In the genomic region with DNA sequence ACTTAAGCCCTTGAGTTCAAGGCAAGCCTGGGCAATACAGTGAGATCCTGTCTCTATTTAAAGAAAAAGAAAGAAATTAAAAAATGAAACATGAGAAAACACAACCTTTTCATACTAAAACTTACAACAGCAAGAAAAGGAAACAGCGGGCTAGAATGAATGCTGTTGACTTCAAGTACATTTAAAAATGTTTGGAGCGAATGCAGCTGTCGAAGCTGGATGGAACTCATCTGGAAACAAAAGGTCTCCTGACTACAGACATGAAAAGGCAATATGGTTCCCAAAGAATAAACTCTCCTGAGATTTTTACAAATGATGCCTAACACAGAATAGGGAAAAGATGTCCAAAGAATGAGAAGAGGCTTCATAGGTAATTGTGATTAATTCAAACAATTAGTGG, we compare ENCODE assay signal across 27 cellular contexts.
"Had no signal": no experiment of that assay in that cellular context is flagged by ENCODE, and none has a peak within 500 bp of the region (broad histone marks: within the 10 kb centered on the region; RNA-seq: fewer than 3 reads in every experiment).

No MANE protein-coding gene starts in this region.

- H3K27ac ChIP-seq: ascending aorta, cardiac muscle cell, WERI-Rb-1 had no signal

- H3K27me3 ChIP-seq: ascending aorta, cardiac muscle cell had no signal

- H3K27me3 Mint-ChIP-seq: activated CD4-positive, alpha-beta T cell treated with anti-CD3 and anti-CD28 coated beads, Interleukin-2, amount 10 ng/mL, durations not matched to agents 24 days and 14 days; activated CD8-positive, alpha-beta T cell treated with anti-CD3 and anti-CD28 coated beads for 36 hours; activated naive CD4-positive, alpha-beta T cell treated with anti-CD3 and anti-CD28 coated beads, Interleukin-2, amount 50 U/mL, for 24 hours; activated naive CD8-positive, alpha-beta T cell treated with anti-CD3 and anti-CD28 coated beads, Interleukin-2, amount 10 ng/mL, durations not matched to agents 7 days and 5 days; activated T-helper 17 cell treated with anti-CD3 and anti-CD28 coated beads, Interleukin-2, amount 50 U/mL, for 72 hours; central memory CD8-positive, alpha-beta T cell had no signal

- H3K4me1 Mint-ChIP-seq: activated naive CD4-positive, alpha-beta T cell treated with anti-CD3 and anti-CD28 coated beads, Interleukin-2, amount 50 U/mL, for 24 hours; activated naive CD8-positive, alpha-beta T cell treated with anti-CD3 and anti-CD28 coated beads, Interleukin-2, amount 10 ng/mL, durations not matched to agents 7 days and 5 days; activated T-helper 17 cell treated with anti-CD3 and anti-CD28 coated beads, Interleukin-2, amount 50 U/mL, for 72 hours; central memory CD8-positive, alpha-beta T cell had no signal

- H3K4me3 ChIP-seq: ascending aorta, cardiac muscle cell had no signal

- H3K27ac Mint-ChIP-seq: activated CD4-positive, alpha-beta T cell treated with anti-CD3 and anti-CD28 coated beads, Interleukin-2, amount 10 ng/mL, durations not matched to agents 24 days and 14 days; activated CD8-positive, alpha-beta T cell treated with anti-CD3 and anti-CD28 coated beads for 36 hours; activated naive CD4-positive, alpha-beta T cell treated with anti-CD3 and anti-CD28 coated beads, Interleukin-2, amount 50 U/mL, for 24 hours; activated naive CD8-positive, alpha-beta T cell treated with anti-CD3 and anti-CD28 coated beads, Interleukin-2, amount 10 ng/mL, durations not matched to agents 7 days and 5 days; activated T-cell treated with anti-CD3 and anti-CD28 coated beads, Interleukin-2, amount 50 U/mL, for 72 hours; activated T-helper 17 cell treated with anti-CD3 and anti-CD28 coated beads, Interleukin-2, amount 50 U/mL, for 72 hours had no signal

- H3K4me3 Mint-ChIP-seq: activated CD4-positive, alpha-beta T cell treated with anti-CD3 and anti-CD28 coated beads, Interleukin-2, amount 10 ng/mL, durations not matched to agents 24 days and 14 days; activated CD8-positive, alpha-beta T cell treated with anti-CD3 and anti-CD28 coated beads for 36 hours; activated naive CD4-positive, alpha-beta T cell treated with anti-CD3 and anti-CD28 coated beads, Interleukin-2, amount 50 U/mL, for 24 hours; activated naive CD8-positive, alpha-beta T cell treated with anti-CD3 and anti-CD28 coated beads, Interleukin-2, amount 10 ng/mL, durations not matched to agents 7 days and 5 days; activated T-cell treated with anti-CD3 and anti-CD28 coated beads, Interleukin-2, amount 50 U/mL, for 72 hours; activated T-helper 17 cell treated with anti-CD3 and anti-CD28 coated beads, Interleukin-2, amount 50 U/mL, for 72 hours; central memory CD8-positive, alpha-beta T cell had no signal

- H3K4me1 ChIP-seq: ascending aorta had no signal

- DNase-seq: activated CD4-positive, alpha-beta T cell treated with anti-CD3 and anti-CD28 coated beads, Interleukin-2, amount 10 ng/mL, durations not matched to agents 24 days and 14 days; activated CD4-positive, alpha-beta T cell treated with anti-CD3 and anti-CD28 coated beads, Interleukin-2, amount 50 U/mL, for 4 hours; activated CD4-positive, CD25-positive, alpha-beta regulatory T cell; activated CD8-positive, alpha-beta T cell treated with anti-CD3 and anti-CD28 coated beads for 36 hours; activated effector memory CD4-positive, alpha-beta T cell treated with anti-CD3 and anti-CD28 coated beads, Interleukin-2, amount 50 U/mL, for 16 hours; activated naive CD4-positive, alpha-beta T cell treated with Interleukin-2 at 50 U/mL for 16 hours; activated naive CD8-positive, alpha-beta T cell treated with anti-CD3 and anti-CD28 coated beads, Interleukin-2, amount 10 ng/mL, durations not matched to agents 7 days and 5 days; activated T-cell treated with anti-CD3 and anti-CD28 coated beads, Interleukin-2, amount 50 U/mL, for 1 hour; activated T-cell treated with anti-CD3 and anti-CD28 coated beads, Interleukin-2, amount 50 U/mL, for 72 hours; amygdala; Karpas-422; KBM-7; NCI-H1105; NCI-H1417 treated with DMSO at 0.1 percent for 48 hours; NCI-H187 treated with DMSO at 0.1 percent for 48 hours; NCI-H2081; NCI-H345; NCI-H524 treated with DMSO at 0.1 percent for 48 hours; RPMI8226; T1000; WERI-Rb-1 had no signal

- ATAC-seq: activated CD8-positive, alpha-beta T cell treated with anti-CD3 and anti-CD28 coated beads for 36 hours; activated T-cell treated with anti-CD3 and anti-CD28 coated beads, Interleukin-2, amount 50 U/mL, for 72 hours; activated T-helper 17 cell treated with anti-CD3 and anti-CD28 coated beads, Interleukin-2, amount 50 U/mL, for 72 hours; Panc1 had no signal

- H3K9me3 ChIP-seq: ascending aorta had no signal

- H3K9me3 Mint-ChIP-seq: activated CD4-positive, alpha-beta T cell treated with anti-CD3 and anti-CD28 coated beads, Interleukin-2, amount 10 ng/mL, durations not matched to agents 24 days and 14 days; activated CD8-positive, alpha-beta T cell treated with anti-CD3 and anti-CD28 coated beads for 36 hours; activated naive CD4-positive, alpha-beta T cell treated with anti-CD3 and anti-CD28 coated beads, Interleukin-2, amount 50 U/mL, for 24 hours; activated naive CD8-positive, alpha-beta T cell treated with anti-CD3 and anti-CD28 coated beads, Interleukin-2, amount 10 ng/mL, durations not matched to agents 7 days and 5 days; activated T-cell treated with anti-CD3 and anti-CD28 coated beads, Interleukin-2, amount 50 U/mL, for 72 hours; activated T-helper 17 cell treated with anti-CD3 and anti-CD28 coated beads, Interleukin-2, amount 50 U/mL, for 72 hours; central memory CD8-positive, alpha-beta T cell had no signal
